In the genomic region with DNA sequence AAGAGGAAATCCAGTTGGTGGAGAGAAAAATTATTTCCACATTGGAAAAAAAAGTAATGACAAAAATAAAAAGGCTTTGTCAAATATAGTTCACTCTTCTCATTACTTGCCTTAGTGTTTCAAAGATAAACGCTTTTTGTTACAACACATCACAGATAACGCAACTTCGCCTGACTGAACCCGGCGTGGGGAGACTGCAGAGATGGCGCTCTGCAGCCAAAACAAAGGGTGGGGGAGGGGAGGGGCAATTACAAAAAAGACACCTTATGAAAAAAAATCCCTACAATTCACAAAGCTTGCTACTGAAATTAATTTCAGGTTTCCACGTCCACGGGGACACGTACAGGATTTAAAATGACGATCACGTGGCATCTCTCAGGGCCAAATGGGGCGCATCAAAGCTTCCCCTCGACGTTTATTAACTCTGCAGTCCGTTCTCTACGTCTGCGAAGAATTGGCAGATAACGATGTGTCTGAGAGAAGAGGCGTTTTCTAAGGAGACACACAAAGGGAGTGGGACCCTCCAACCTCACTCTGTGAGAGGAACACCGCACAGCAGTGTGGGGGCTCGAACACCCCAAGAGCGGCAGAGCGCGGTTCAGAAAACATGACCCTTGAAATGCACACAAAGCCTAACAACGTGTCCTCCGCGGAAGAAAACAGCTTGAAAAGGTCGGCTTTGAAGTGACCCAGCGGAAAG, we compare ENCODE assay signal across 9 cellular contexts. TPM values are rescaled to one million over a fixed set of nuclear protein-coding genes. Genes with fewer than 3 reads are reported as not detected.
DNase-seq lines count a peak whose midpoint lies in the region; ATAC-seq, FAIRE-seq and TF ChIP-seq lines count a peak whose summit lies in the region.
"Had no signal": no experiment of that assay in that cellular context is flagged by ENCODE, and none has a peak within 500 bp of the region (broad histone marks: within the 10 kb centered on the region; RNA-seq: fewer than 3 reads in every experiment).

No MANE protein-coding gene starts in this region.

- DNase-seq in A549 (ENCODE audit: low read depth in 1 of 2, low spot score in 1 of 2) (no peak), HFFc6 (peak; percentile 37), breast epithelium (ENCODE audit: low spot score in 2 of 2) (no peak), foreskin keratinocyte (no peak), MM.1S (no peak), urothelium cell line (ENCODE audit: low spot score) (no peak)

- H3K27me3 Mint-ChIP-seq in HFFc6 (ENCODE audit: insufficient read depth), result no peaks in the 10 kb centered on the region; the same call in 1 of the 2 replicates

- H3K27me3 ChIP-seq in breast epithelium, result no peaks in the 10 kb centered on the region
- H3K27me3 ChIP-seq in mucosa of rectum (ENCODE audit: control insufficient read depth in 2 of 2, insufficient read depth in 2 of 2, low read length in 2 of 2), result no peaks in the 10 kb centered on the region
- H3K27me3 ChIP-seq in foreskin keratinocyte, result no peaks in the 10 kb centered on the region
- H3K27me3 ChIP-seq in MM.1S (replicated peaks; ENCODE audit: insufficient read depth, low read length), result no peaks in the 10 kb centered on the region

- FAIRE-seq in A549 (lab: Jason Lieb, UNC), result no peak
- FAIRE-seq in urothelium cell line (lab: Jason Lieb, UNC), result no peak
- FAIRE-seq: GM18507 had no signal

- peaks cover 50% of the 10 kb centered on the region for H3K4me1 Mint-ChIP-seq in HFFc6 (ENCODE audit: low read depth)

- no peaks in the 10 kb centered on the region for H3K36me3 Mint-ChIP-seq in HFFc6 (ENCODE audit: low read depth)

- TF ChIP-seq POLR2A in A549 (IDR thresholded peaks at IDR 0.05; ENCODE audit: low read length), result no peak
- no peak for TF ChIP-seq POLR2A in breast epithelium (IDR thresholded peaks at IDR 0.05)

- H2AFZ ChIP-seq in MM.1S (ENCODE audit: low read length), result no peak overlapping the region

- peak overlapping the region; percentile 91 for H3K4me2 ChIP-seq in A549
- H3K4me2 ChIP-seq in MM.1S (ENCODE audit: low read depth, low read length), result no peak overlapping the region

- H3F3A ChIP-seq in MM.1S (ENCODE audit: insufficient read depth, low read length), result no peaks in the 10 kb centered on the region

- no peak for TF ChIP-seq RAD21 in A549 (conservative IDR thresholded peaks at IDR 0.05 in 1 of 2, IDR thresholded peaks at IDR 0.05 in 1 of 2)

- H3K9me2 ChIP-seq in MM.1S (replicated peaks; ENCODE audit: insufficient read depth, low read length), result no peaks in the 10 kb centered on the region

- WGBS in A549 (ENCODE audit: missing lambda C conversion rate), result 9% methylated on average over 29 of the region's 29 CpGs

- H3K9ac ChIP-seq in mucosa of rectum (ENCODE audit: low read depth in 1 of 2, low read length in 2 of 2) (peak overlapping the region in 1 of 2 donors; percentile 90), MM.1S (ENCODE audit: low read length) (no peak overlapping the region)

- peaks cover 7% of the 10 kb centered on the region for H3K79me2 ChIP-seq in MM.1S (ENCODE audit: low read length)

- H3K4me1 ChIP-seq in A549 (peaks cover 20% of the 10 kb centered on the region; the same call in 2 of the 3 replicates), breast epithelium (peaks cover 0 to 5% of the 10 kb centered on the region in 2 donors), mucosa of rectum (ENCODE audit: control insufficient read depth in 2 of 2, insufficient read depth in 2 of 2, low read length in 2 of 2) (peaks cover 5 to 6% of the 10 kb centered on the region in 2 donors), foreskin keratinocyte (peaks cover 13% of the 10 kb centered on the region), MM.1S (ENCODE audit: low read length) (no peaks in the 10 kb centered on the region)

- CTCF ChIA-PET in A549 (lab: Yijun Ruan, JAX), result interaction anchor here (1.1 to 1.3 kb wide), 2 partner anchors 35 to 72 kb away, joined by 3 to 4 read pairs; no protein-coding TSS in a partner anchor

- intact Hi-C loops in breast epithelium (cut with DNase I; ENCODE audit: low total_unique reads), result no loop called here

- no peaks in the 10 kb centered on the region for H3K9me3 ChIP-seq in A549
- no peaks in the 10 kb centered on the region for H3K9me3 ChIP-seq in breast epithelium
- H3K9me3 ChIP-seq in mucosa of rectum (ENCODE audit: control insufficient read depth in 2 of 2, low read length in 2 of 2), result no peaks in the 10 kb centered on the region
- no peaks in the 10 kb centered on the region for H3K9me3 ChIP-seq in MM.1S (replicated peaks; ENCODE audit: insufficient read depth, low read length)

- H3K27ac Mint-ChIP-seq in HFFc6, result peak overlapping the region; percentile 80

- TF ChIP-seq CTCF in A549 (IDR thresholded peaks at IDR 0.05) (no peak), HFFc6 (IDR thresholded peaks at IDR 0.05) (no peak), breast epithelium (IDR thresholded peaks at IDR 0.05) (no peak), foreskin keratinocyte (conservative IDR thresholded peaks at IDR 0.05) (no peak), MM.1S (IDR thresholded peaks at IDR 0.05; ENCODE audit: low read length) (no peak)

- H4K20me1 ChIP-seq in MM.1S (ENCODE audit: insufficient read depth, low read length), result no peaks in the 10 kb centered on the region

- POLR2A ChIA-PET in A549 (lab: Yijun Ruan, JAX), result no interaction called here

- peak overlapping the region; percentile 89 for H3K4me3 Mint-ChIP-seq in HFFc6

- TF ChIP-seq EP300 in A549 (IDR thresholded peaks at IDR 0.05), result no peak

- ATAC-seq in A549, result no peak; a peak in 1 of 6 replicates
- ATAC-seq in GM21447 (IDR thresholded peaks at IDR 0.05; ENCODE audit: unreplicated experiment), result no peak
- no peak for ATAC-seq in foreskin keratinocyte

- H3K4me3 ChIP-seq in A549 (peak overlapping the region; percentile 97), breast epithelium (peak overlapping the region; percentile 61 to 86 (median 80)), mucosa of rectum (ENCODE audit: low read length in 2 of 2) (peak overlapping the region; percentile 81 to 86), MM.1S (ENCODE audit: low read length) (no peak overlapping the region)

- H3K36me3 ChIP-seq in breast epithelium, result no peaks in the 10 kb centered on the region
- no peaks in the 10 kb centered on the region for H3K36me3 ChIP-seq in mucosa of rectum (ENCODE audit: control insufficient read depth in 2 of 2, insufficient read depth in 2 of 2, low read length in 2 of 2)
- H3K36me3 ChIP-seq in MM.1S (replicated peaks; ENCODE audit: insufficient read depth, low read length), result no peaks in the 10 kb centered on the region

- no peaks in the 10 kb centered on the region for H3K9me3 Mint-ChIP-seq in HFFc6

- H3K27ac ChIP-seq in A549 (peak overlapping the region in 1 of 2 experiments; percentile 86; a peak in 2 of 6 replicates), breast epithelium (peak overlapping the region; percentile 79 to 96), mucosa of rectum (ENCODE audit: low read depth in 2 of 2, low read length in 2 of 2) (peak overlapping the region; percentile 77 to 81), foreskin keratinocyte (no peak overlapping the region), MM.1S (ENCODE audit: low read length) (no peak overlapping the region)

TF ChIP-seq in A549, 52 proteins besides CTCF, POLR2A, EP300 and RAD21:
- TF ChIP-seq CBX2 (IDR thresholded peaks at IDR 0.05; ENCODE audit: borderline replicate concordance, low read depth), result no peak
- TF ChIP-seq RARB (CRISPR knock-in tag; IDR thresholded peaks at IDR 0.05), result no peak
- TF ChIP-seq, protein P1, sequence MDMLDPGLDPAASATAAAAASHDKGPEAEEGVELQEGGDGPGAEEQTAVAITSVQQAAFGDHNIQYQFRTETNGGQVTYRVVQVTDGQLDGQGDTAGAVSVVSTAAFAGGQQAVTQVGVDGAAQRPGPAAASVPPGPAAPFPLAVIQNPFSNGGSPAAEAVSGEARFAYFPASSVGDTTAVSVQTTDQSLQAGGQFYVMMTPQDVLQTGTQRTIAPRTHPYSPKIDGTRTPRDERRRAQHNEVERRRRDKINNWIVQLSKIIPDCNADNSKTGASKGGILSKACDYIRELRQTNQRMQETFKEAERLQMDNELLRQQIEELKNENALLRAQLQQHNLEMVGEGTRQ (IDR thresholded peaks at IDR 0.05), result peak; percentile 19; the same call in 1 of the 2 replicates

RNA-seq across cellular contexts. Expression of a gene that starts 1.5 kb away (rescaled TPM):
- polyA plus RNA-seq in A549 (2011; rRNA removed) (33.2 and 40.8 TPM in 2 replicates), A549 (2017; fragmentation: RNase III; extraction: RNeasy Plus Mini Kit Qiagen cat#74134 plus additional on column Dnase treatment) (17.5 to 19.3 TPM (median 18.6 TPM) in 3 replicates), foreskin keratinocyte (7.6 and 10.1 TPM in 2 replicates)
- polyA plus RNA-seq in A549 (2012; cell fraction: cytosol; rRNA removed), result 12.6 and 14.5 TPM in 2 replicates
- polyA plus RNA-seq in A549 (2012; cell fraction: nucleus; rRNA removed), result 16.4 and 23.4 TPM in 2 replicates
- polyA minus RNA-seq in A549 (2011; rRNA and poly(A)+ RNA removed), result 43.8 and 44.1 TPM in 2 replicates
- total RNA-seq in HFFc6 (2021; fragmentation: NEBNext Ultra II Directional; extraction: Animal tissue kit (Norgen Biotek cat#: 25700)), result 10 to 100 TPM; 16.1 to 20.3 (median 17.4) TPM
- total RNA-seq in breast epithelium (100 to 1,000 TPM in 2 of 3 donors, 10 to 100 TPM in 1; 93.1 to 292 (median 170) TPM), foreskin keratinocyte (64.6 and 73.1 TPM in 2 replicates)

Comparison
In these comparisons a context has a peak if more than half of its experiments do, and no peak if none do; other contexts are left out.
1. H3K27ac ChIP-seq: peak in breast epithelium (2 of 2) and mucosa of rectum (2 of 2); none in foreskin keratinocyte (single experiment) and MM.1S (single experiment).